Comparison of ENCODE assay signal across 8 cellular contexts in the genomic region with DNA sequence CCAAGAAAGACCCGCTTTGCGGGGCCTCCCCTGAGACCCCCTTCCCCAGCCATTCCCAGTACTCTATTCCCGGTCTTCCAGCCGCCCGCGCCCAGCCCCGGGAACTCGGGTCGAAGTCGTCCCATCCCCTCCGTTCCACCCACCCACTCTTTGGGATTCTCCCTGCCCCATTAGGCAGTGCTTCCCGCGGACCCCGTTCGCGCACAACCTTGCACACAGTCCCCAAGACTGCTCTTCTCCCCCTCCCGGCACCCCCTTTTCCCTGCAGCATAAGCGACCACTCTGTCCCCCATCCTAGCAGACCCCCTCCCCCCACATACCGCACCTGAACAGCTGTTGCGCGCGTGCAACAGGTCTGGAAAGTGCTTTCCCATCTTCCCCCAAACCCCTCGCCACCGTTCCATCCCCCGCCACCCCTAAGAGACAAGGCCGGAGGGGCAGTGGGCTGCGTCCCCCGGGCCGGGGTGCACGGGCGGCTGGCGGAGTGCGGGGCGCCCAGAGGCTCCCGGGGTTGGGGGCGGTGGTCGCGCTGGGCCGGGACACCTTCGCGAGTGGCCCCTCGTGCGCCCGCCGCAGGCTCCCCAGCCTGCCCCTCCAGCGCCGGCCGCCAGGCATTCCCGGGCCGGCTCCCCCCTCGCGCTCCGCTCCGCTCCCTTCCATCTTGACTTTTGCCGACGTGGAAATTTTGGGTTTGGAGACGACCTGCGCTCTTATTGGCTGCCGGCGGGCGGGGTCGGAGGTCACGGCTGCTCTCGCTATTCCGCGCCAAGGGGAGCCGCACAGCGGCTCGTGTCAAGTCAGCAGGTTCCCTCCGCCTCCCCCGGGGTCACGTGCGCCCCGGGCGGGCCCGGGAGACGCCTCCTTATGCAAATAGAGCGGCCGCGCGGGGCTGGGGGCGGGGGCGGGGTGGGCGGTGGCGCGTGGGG.
DNase-seq lines count a peak whose midpoint lies in the region; ATAC-seq and TF ChIP-seq lines count a peak whose summit lies in the region.

No MANE protein-coding gene starts in this region.

- intact Hi-C loops in right cardiac atrium (cut with DNase I) (no loop called here), aorta (cut with DNase I) (no loop called here)

- H3K4me3 ChIP-seq in right cardiac atrium (ENCODE audit: low read length), result peak overlapping the region; percentile 68
- H3K4me3 ChIP-seq in rectal smooth muscle tissue (ENCODE audit: low read length), result peak overlapping the region; percentile 75
- peak overlapping the region; percentile 65 to 93 for H3K4me3 ChIP-seq in aorta (ENCODE audit: low read length in 2 of 2)

- DNase-seq in NCI-H1092 (lab: John Stamatoyannopoulos, UW) (peak; percentile 92), SW480 (ENCODE audit: low spot score) (peak; percentile 98), amniotic epithelial cell (ENCODE audit: low read depth) (peak; percentile 64), right cardiac atrium (peak; percentile 93 to 96 (median 96)), aorta (peak; percentile 93 to 96)

- ATAC-seq in HG02610 (IDR thresholded peaks at IDR 0.05; ENCODE audit: unreplicated experiment) (peak; percentile 90), right cardiac atrium (peak; percentile 96 to 97), aorta (ENCODE audit: low FRiP score) (peak; percentile 93)

- H3K36me3 ChIP-seq in rectal smooth muscle tissue (ENCODE audit: control insufficient read depth, insufficient read depth, low read length) (no peaks in the 10 kb centered on the region), aorta (ENCODE audit: control insufficient read depth in 1 of 2, insufficient read depth in 2 of 2, low read length in 1 of 2) (no peaks in the 10 kb centered on the region)

- H3K27ac ChIP-seq in right cardiac atrium (ENCODE audit: low read length) (no peak overlapping the region), rectal smooth muscle tissue (ENCODE audit: low read depth, low read length) (no peak overlapping the region), aorta (ENCODE audit: low read depth in 1 of 2, low read length in 2 of 2) (no peak overlapping the region)

- H3K9ac ChIP-seq in rectal smooth muscle tissue (ENCODE audit: low read length), result peak overlapping the region; percentile 45

- no peaks in the 10 kb centered on the region for H3K27me3 ChIP-seq in right cardiac atrium (ENCODE audit: control insufficient read depth, insufficient read depth)
- no peaks in the 10 kb centered on the region for H3K27me3 ChIP-seq in rectal smooth muscle tissue (ENCODE audit: control insufficient read depth, insufficient read depth, low read length)
- H3K27me3 ChIP-seq in aorta (ENCODE audit: control insufficient read depth in 1 of 2, insufficient read depth in 2 of 2, low read length in 1 of 2), result no peaks in the 10 kb centered on the region

- under 1% methylated on average over 86 of the region's 86 CpGs for WGBS in right cardiac atrium
- 0 to 1% methylated on average over 63 to 86 of the region's 86 CpGs for WGBS in aorta, 2 donors

- peak; percentile 42 for TF ChIP-seq POLR2A in GM10847 (IDR thresholded peaks at IDR 0.05; ENCODE audit: extremely low read depth, insufficient read length)

- H3K9me3 ChIP-seq in right cardiac atrium (ENCODE audit: control insufficient read depth, low read length) (no peaks in the 10 kb centered on the region), aorta (ENCODE audit: control insufficient read depth, low read length) (no peaks in the 10 kb centered on the region)

- no peaks in the 10 kb centered on the region for H3K4me1 ChIP-seq in right cardiac atrium (ENCODE audit: control insufficient read depth, insufficient read depth, low read length)
- H3K4me1 ChIP-seq in rectal smooth muscle tissue (ENCODE audit: control insufficient read depth, insufficient read depth, low read length), result peaks cover 3% of the 10 kb centered on the region
- H3K4me1 ChIP-seq in aorta (ENCODE audit: control insufficient read depth in 1 of 2, insufficient read depth in 2 of 2, low read length in 2 of 2), result no peaks in the 10 kb centered on the region
